1 cellular context compared by ENCODE assay signal in genomic region chr3:38164966-38165721, GRCh38.
TF ChIP-seq lines count a peak whose summit lies in the region.

Gene OXSR1, plus strand, starts transcription at chr3:38165537. Its CDS starts 340 bp downstream, at chr3:38165877.

TF ChIP-seq in HepG2, 621 proteins besides CTCF, POLR2A, EP300 and RAD21 (continued from another document and continues in another):
- TF ChIP-seq FOXA1 (IDR thresholded peaks at IDR 0.05) = no peak
- TF ChIP-seq FOXA1 (CRISPR knock-in tag; IDR thresholded peaks at IDR 0.05) = no peak
- TF ChIP-seq HOXA3 (CRISPR knock-in tag; IDR thresholded peaks at IDR 0.05) = peak; percentile 100
- peak; percentile 90 for TF ChIP-seq ASH2L (IDR thresholded peaks at IDR 0.05; ENCODE audit: insufficient read length, low read depth, low read length)
- TF ChIP-seq ZFX (CRISPR knock-in tag; IDR thresholded peaks at IDR 0.05; ENCODE audit: low read depth) = peak; percentile 88
- no peak for TF ChIP-seq ZFP36 (IDR thresholded peaks at IDR 0.05; ENCODE audit: borderline replicate concordance, low read depth, low read length, partially characterized antibody)
- peak; percentile 75; the same call in 1 of the 2 replicates for TF ChIP-seq ZNF558 (CRISPR knock-in tag; IDR thresholded peaks at IDR 0.05; ENCODE audit: borderline replicate concordance)
- no peak; the same call in 1 of the 2 replicates for TF ChIP-seq ZNF615 (CRISPR knock-in tag; IDR thresholded peaks at IDR 0.05; ENCODE audit: borderline replicate concordance)
- TF ChIP-seq IRF9 (CRISPR knock-in tag; IDR thresholded peaks at IDR 0.05; ENCODE audit: borderline replicate concordance) = 0 out of 2 replicates have a peak, but pooled peaks have one; percentile 20
- TF ChIP-seq GABPB1 (CRISPR knock-in tag; IDR thresholded peaks at IDR 0.05) = peak; percentile 93
- no peak for TF ChIP-seq ZFP62 (CRISPR knock-in tag; IDR thresholded peaks at IDR 0.05)
- TF ChIP-seq ZNF782 (CRISPR knock-in tag; IDR thresholded peaks at IDR 0.05; ENCODE audit: borderline replicate concordance) = 0 out of 2 replicates have a peak, but pooled peaks have one; percentile 44
- 0 out of 2 replicates have a peak, but pooled peaks have one; percentile 14 for TF ChIP-seq NFRKB (IDR thresholded peaks at IDR 0.05)
- peak; percentile 69; the same call in 1 of the 2 replicates for TF ChIP-seq ZNF331 (CRISPR knock-in tag; IDR thresholded peaks at IDR 0.05)
- TF ChIP-seq ZNF646 (CRISPR knock-in tag; IDR thresholded peaks at IDR 0.05) = no peak
- no peak; the same call in 1 of the 2 replicates for TF ChIP-seq MZF1 (CRISPR knock-in tag; IDR thresholded peaks at IDR 0.05; ENCODE audit: borderline replicate concordance)
- no peak for TF ChIP-seq ZNF383 (CRISPR knock-in tag; IDR thresholded peaks at IDR 0.05; ENCODE audit: borderline replicate concordance)
- TF ChIP-seq E2F5 (CRISPR knock-in tag; conservative IDR thresholded peaks at IDR 0.05) = no peak; the same call in 1 of the 2 replicates
- no peak for TF ChIP-seq PLRG1 (conservative IDR thresholded peaks at IDR 0.05)
- TF ChIP-seq AGO2 (optimal IDR thresholded peaks at IDR 0.05; ENCODE audit: low read depth, low read length) = peak; percentile 58
- TF ChIP-seq ZNF274 (CRISPR knock-in tag; IDR thresholded peaks at IDR 0.05) = no peak
- TF ChIP-seq MTERF4 (CRISPR knock-in tag; IDR thresholded peaks at IDR 0.05) = no peak
- peak; percentile 52; the same call in 1 of the 2 replicates for TF ChIP-seq BHLHE40 (IDR thresholded peaks at IDR 0.05; ENCODE audit: low read length)
- no peak for TF ChIP-seq SMARCC2 (IDR thresholded peaks at IDR 0.05)
- peak; percentile 63; the same call in 1 of the 2 replicates for TF ChIP-seq PBX3 (CRISPR knock-in tag; IDR thresholded peaks at IDR 0.05; ENCODE audit: borderline replicate concordance)
- peak; percentile 30; the same call in 1 of the 2 replicates for TF ChIP-seq NR2F6 (IDR thresholded peaks at IDR 0.05)
- TF ChIP-seq NR2F6 (CRISPR knock-in tag; IDR thresholded peaks at IDR 0.05) = no peak
- TF ChIP-seq MATR3 (CRISPR knock-in tag; IDR thresholded peaks at IDR 0.05) = no peak
- no peak for TF ChIP-seq ZNF674 (CRISPR knock-in tag; IDR thresholded peaks at IDR 0.05; ENCODE audit: low read depth)
- TF ChIP-seq TEAD3 (CRISPR knock-in tag; optimal IDR thresholded peaks at IDR 0.05; ENCODE audit: borderline replicate concordance) = peak; percentile 15
- TF ChIP-seq CREB1 (IDR thresholded peaks at IDR 0.05) = peak; percentile 100
- TF ChIP-seq CREB1 (CRISPR knock-in tag; IDR thresholded peaks at IDR 0.05) = peak; percentile 98
- TF ChIP-seq TERF1 (CRISPR knock-in tag; IDR thresholded peaks at IDR 0.05) = no peak
- no peak for TF ChIP-seq ZBTB2 (CRISPR knock-in tag; IDR thresholded peaks at IDR 0.05; ENCODE audit: low read depth)
- no peak for TF ChIP-seq MAFG (CRISPR knock-in tag; IDR thresholded peaks at IDR 0.05)
- TF ChIP-seq ZSCAN20 (CRISPR knock-in tag; IDR thresholded peaks at IDR 0.05; ENCODE audit: borderline replicate concordance) = no peak
- peak; percentile 68 for TF ChIP-seq KMT2A (CRISPR knock-in tag; IDR thresholded peaks at IDR 0.05)
- TF ChIP-seq ZMYM4 (CRISPR knock-in tag; IDR thresholded peaks at IDR 0.05) = peak; percentile 81
- TF ChIP-seq CBX1 (IDR thresholded peaks at IDR 0.05; ENCODE audit: low read depth) = peak; percentile 8
- TF ChIP-seq RFXAP (CRISPR knock-in tag; IDR thresholded peaks at IDR 0.05; ENCODE audit: borderline replicate concordance) = 0 out of 2 replicates have a peak, but pooled peaks have one; percentile 69
- TF ChIP-seq TEAD2 (CRISPR knock-in tag; IDR thresholded peaks at IDR 0.05) = no peak
- no peak for TF ChIP-seq CBX2 (IDR thresholded peaks at IDR 0.05; ENCODE audit: low read depth, low read length)
- TF ChIP-seq CBX2 (CRISPR knock-in tag; IDR thresholded peaks at IDR 0.05; ENCODE audit: low read depth) = no peak
- no peak; the same call in 1 of the 2 replicates for TF ChIP-seq ZNF124 (CRISPR knock-in tag; IDR thresholded peaks at IDR 0.05)
- TF ChIP-seq REST (IDR thresholded peaks at IDR 0.05; ENCODE audit: borderline replicate concordance in 1 of 2, low read depth in 1 of 2, low read length in 2 of 2) = no peak
- TF ChIP-seq CHCHD3 (CRISPR knock-in tag; IDR thresholded peaks at IDR 0.05) = peak; percentile 89; the same call in 1 of the 2 replicates
- peak; percentile 29; the same call in 1 of the 2 replicates for TF ChIP-seq SKIL (CRISPR knock-in tag; IDR thresholded peaks at IDR 0.05; ENCODE audit: borderline replicate concordance)
- no peak for TF ChIP-seq JUN (CRISPR knock-in tag; IDR thresholded peaks at IDR 0.05)
